ENCODE assay signal across 25 cellular contexts in genomic region chr20:62198496-62198895, GRCh38. TPM values are rescaled to one million over a fixed set of nuclear protein-coding genes. Genes with fewer than 3 reads are reported as not detected.
DNase-seq lines count a peak whose midpoint lies in the region; ATAC-seq and TF ChIP-seq lines count a peak whose summit lies in the region.
"Had no signal": no experiment of that assay in that cellular context is flagged by ENCODE, and none has a peak within 500 bp of the region (broad histone marks: within the 10 kb centered on the region; RNA-seq: fewer than 3 reads in every experiment).

No MANE protein-coding gene starts in this region.

- no peak overlapping the region for H2BK12ac ChIP-seq in neuronal stem cell (ENCODE audit: low read length)

- no peak overlapping the region for H3K4me3 Mint-ChIP-seq in glutamatergic neuron (ENCODE audit: unreplicated experiment)
- H3K4me3 Mint-ChIP-seq: CD4-positive, alpha-beta memory T cell had no signal

- no CpG with 5 or more reads among the region's 17 CpGs for WGBS in neuronal stem cell (ENCODE audit: extremely low coverage in 2 of 2, insufficient read length in 2 of 2, insufficient replicate concordance in 1 of 2), 2 donors

- no peak overlapping the region for H2AK5ac ChIP-seq in neuronal stem cell (ENCODE audit: low read depth, low read length)

- DNase-seq in RWPE2 (ENCODE audit: low spot score): peak; percentile 82
- peak; percentile 10 for DNase-seq in glutamatergic neuron
- DNase-seq in neuronal stem cell (ENCODE audit: low spot score): no peak
- no peak for DNase-seq in nucleus accumbens (lab: John Stamatoyannopoulos, UW)
- DNase-seq: Caco-2; CD4-positive, alpha-beta memory T cell; DMS 273 treated with DMSO at 0.1 percent for 48 hours; DMS79 treated with DMSO at 0.1 percent for 48 hours; GOT3; HCEC 1CT; IMR-90; MV-4-11; NCI-H1694; NCI-H2081; NCI-H2171; NCI-H345; NCI-H524; SHP77 had no signal

- TF ChIP-seq CTCF in RWPE2 (IDR thresholded peaks at IDR 0.05; ENCODE audit: poor library complexity, severe bottlenecking): no peak
- no peak for TF ChIP-seq CTCF in glutamatergic neuron (IDR thresholded peaks at IDR 0.05; ENCODE audit: partially characterized antibody, unreplicated experiment)

- H4K91ac ChIP-seq in neuronal stem cell (ENCODE audit: low read depth, low read length, poor library complexity): no peak overlapping the region

- H3K27me3 ChIP-seq in RWPE2 (ENCODE audit: insufficient read depth, poor library complexity, severe bottlenecking): no peaks in the 10 kb centered on the region
- H3K27me3 ChIP-seq in neuronal stem cell (ENCODE audit: control insufficient read depth in 3 of 3, insufficient read depth in 3 of 3, low read depth in 1 of 3, low read length in 3 of 3): no peaks in the 10 kb centered on the region
- H3K27me3 ChIP-seq: BLaER1 treated with 17β-estradiol and CSF1 and Interleukin-3, amounts not matched to agents 10 nM and 100 nM had no signal

- peaks cover 4% of the 10 kb centered on the region for H3K79me1 ChIP-seq in neuronal stem cell (ENCODE audit: low read depth, low read length)

- peaks cover 2% of the 10 kb centered on the region for H3K9me3 Mint-ChIP-seq in glutamatergic neuron (ENCODE audit: unreplicated experiment)
- H3K9me3 Mint-ChIP-seq: CD4-positive, alpha-beta memory T cell had no signal

- H2BK120ac ChIP-seq in neuronal stem cell (ENCODE audit: low read depth, low read length): no peak overlapping the region

- no peak overlapping the region for H3K4ac ChIP-seq in neuronal stem cell (ENCODE audit: low read length)

- H3K9me3 ChIP-seq in RWPE2 (ENCODE audit: severe bottlenecking) (no peaks in the 10 kb centered on the region), neuronal stem cell (replicated peaks in 1 of 2; ENCODE audit: control insufficient read depth in 2 of 2, insufficient read depth in 1 of 2, low read depth in 1 of 2, low read length in 2 of 2) (peaks cover 0 to 2% of the 10 kb centered on the region in 2 donors)
- H3K9me3 ChIP-seq: BLaER1 treated with 17β-estradiol and CSF1 and Interleukin-3, amounts not matched to agents 10 nM and 100 nM; Caco-2 had no signal

- H3K36me3 ChIP-seq in RWPE2 (ENCODE audit: low read depth): peaks cover 91% of the 10 kb centered on the region
- peaks cover 35 to 75% of the 10 kb centered on the region in 2 donors for H3K36me3 ChIP-seq in neuronal stem cell (replicated peaks in 1 of 2; ENCODE audit: control insufficient read depth in 2 of 2, insufficient read depth in 2 of 2, low read length in 2 of 2)

- H4K8ac ChIP-seq in neuronal stem cell (ENCODE audit: low read depth, low read length): peak overlapping the region; percentile 19

- H3K36me3 Mint-ChIP-seq in glutamatergic neuron (ENCODE audit: unreplicated experiment): no peaks in the 10 kb centered on the region

- ATAC-seq in RWPE2 (ENCODE audit: low read depth) (no peak), HG03108 (IDR thresholded peaks at IDR 0.05; ENCODE audit: unreplicated experiment) (no peak), GM21528 (IDR thresholded peaks at IDR 0.05; ENCODE audit: low FRiP score, unreplicated experiment) (no peak)
- ATAC-seq: GM12878 had no signal

- no peak overlapping the region for H3K27ac Mint-ChIP-seq in glutamatergic neuron (ENCODE audit: unreplicated experiment)
- H3K27ac Mint-ChIP-seq: CD4-positive, alpha-beta memory T cell had no signal

- H3K27ac ChIP-seq in RWPE2 (ENCODE audit: poor library complexity, severe bottlenecking) (no peak overlapping the region), neuronal stem cell (replicated peaks; ENCODE audit: low read length) (no peak overlapping the region)

- no peak overlapping the region for H3K9ac ChIP-seq in neuronal stem cell (ENCODE audit: low read depth, low read length, poor library complexity)
- H3K9ac ChIP-seq: BLaER1 treated with 17β-estradiol and CSF1 and Interleukin-3, amounts not matched to agents 10 nM and 100 nM had no signal

- H3K14ac ChIP-seq in neuronal stem cell (ENCODE audit: low read length): no peak overlapping the region

- peaks cover 8% of the 10 kb centered on the region for H3K4me1 Mint-ChIP-seq in glutamatergic neuron (ENCODE audit: low read depth, unreplicated experiment)

- peak overlapping the region; percentile 86 for H3K23ac ChIP-seq in neuronal stem cell (ENCODE audit: low read depth, low read length, poor library complexity)

- no peaks in the 10 kb centered on the region for H3K27me3 Mint-ChIP-seq in glutamatergic neuron (ENCODE audit: unreplicated experiment)
- H3K27me3 Mint-ChIP-seq: CD4-positive, alpha-beta memory T cell had no signal

- no peak overlapping the region for H3K4me2 ChIP-seq in neuronal stem cell (ENCODE audit: insufficient read depth, low read length, poor library complexity, severe bottlenecking)

- H3K4me1 ChIP-seq in RWPE2 (ENCODE audit: insufficient read depth, poor library complexity, severe bottlenecking): peaks cover 15% of the 10 kb centered on the region
- H3K4me1 ChIP-seq in neuronal stem cell (ENCODE audit: control insufficient read depth in 2 of 2, insufficient read depth in 1 of 2, low read depth in 1 of 2, low read length in 2 of 2): no peaks in the 10 kb centered on the region
- H3K4me1 ChIP-seq: Caco-2 had no signal

- H3K18ac ChIP-seq in neuronal stem cell (ENCODE audit: low read length): no peak overlapping the region

- H2AFZ ChIP-seq in neuronal stem cell (ENCODE audit: low read length): no peak overlapping the region

- no peak overlapping the region for H2BK15ac ChIP-seq in neuronal stem cell (ENCODE audit: low read length)

- H3K4me3 ChIP-seq in RWPE2 (ENCODE audit: severe bottlenecking) (no peak overlapping the region), neuronal stem cell (ENCODE audit: low read length in 2 of 2) (no peak overlapping the region)
- H3K4me3 ChIP-seq: BLaER1 treated with 17β-estradiol and CSF1 and Interleukin-3, amounts not matched to agents 10 nM and 100 nM; GM12878 had no signal

- no peak overlapping the region for H2BK5ac ChIP-seq in neuronal stem cell (ENCODE audit: low read length)

RNA-seq across cellular contexts. Expression of gene MTG2, which starts 15.7 kb away (rescaled TPM):
- 27.1 TPM for total RNA-seq in glutamatergic neuron (ENCODE audit: unreplicated experiment)
- 24.2 TPM for polyA plus RNA-seq in neuronal stem cell (2013, experiment 1 of 2)
- polyA plus RNA-seq in neuronal stem cell (2013, experiment 2 of 2): 25.1 TPM

RNA-seq across cellular contexts. Expression of gene HRH3, which starts 21.6 kb away (rescaled TPM):
- total RNA-seq in glutamatergic neuron (ENCODE audit: unreplicated experiment): 13.7 TPM
- polyA plus RNA-seq in neuronal stem cell (2013, experiment 1 of 2): 1.4 TPM
- 1.4 TPM for polyA plus RNA-seq in neuronal stem cell (2013, experiment 2 of 2)
- total RNA-seq: Caco-2; CD4-positive, alpha-beta memory T cell; GM12878; HT1080; IMR-90; M059J; OCI-LY7 had no signal
- polyA plus RNA-seq: CD4-positive, alpha-beta memory T cell; GM12878; IMR-90 had no signal

RNA-seq across cellular contexts. Expression of gene OSBPL2, which starts 39.8 kb away (rescaled TPM):
- total RNA-seq in glutamatergic neuron (ENCODE audit: unreplicated experiment): 42.6 TPM
- 23.2 TPM for polyA plus RNA-seq in neuronal stem cell (2013, experiment 1 of 2)
- polyA plus RNA-seq in neuronal stem cell (2013, experiment 2 of 2): 23.6 TPM

RNA-seq across cellular contexts. Expression of gene SS18L1, which starts 54.9 kb away (rescaled TPM):
- 50.4 TPM for total RNA-seq in glutamatergic neuron (ENCODE audit: unreplicated experiment)
- 13.7 TPM for polyA plus RNA-seq in neuronal stem cell (2013, experiment 1 of 2)
- polyA plus RNA-seq in neuronal stem cell (2013, experiment 2 of 2): 13.4 TPM

RNA-seq across cellular contexts. Expression of gene PSMA7, which starts 55.3 kb away (rescaled TPM):
- total RNA-seq in glutamatergic neuron (ENCODE audit: unreplicated experiment): 289 TPM
- 299 TPM for polyA plus RNA-seq in neuronal stem cell (2013, experiment 1 of 2)
- polyA plus RNA-seq in neuronal stem cell (2013, experiment 2 of 2): 308 TPM

Comparison
In these comparisons a context has a peak if more than half of its experiments do, and no peak if none do; other contexts are left out.
1. DNase-seq: peak in RWPE2 (single experiment) and glutamatergic neuron (single experiment); none in neuronal stem cell (single experiment) and nucleus accumbens (0 of 56).